In genomic region chr6:28351493-28351925, GRCh38 we compare ENCODE assay signal across 9 cellular contexts. TPM values are rescaled to one million over a fixed set of nuclear protein-coding genes. Genes with fewer than 3 reads are reported as not detected.
DNase-seq lines count a peak whose midpoint lies in the region; ATAC-seq and TF ChIP-seq lines count a peak whose summit lies in the region.
"Had no signal": no experiment of that assay in that cellular context is flagged by ENCODE, and none has a peak within 500 bp of the region (broad histone marks: within the 10 kb centered on the region; RNA-seq: fewer than 3 reads in every experiment).

No MANE protein-coding gene starts in this region.

- intact Hi-C loops in Calu3 (cut with micrococcal nuclease; ENCODE audit: unreplicated experiment): loop anchor here (5.0 to 10.0 kb wide), 2 partner anchors 69 to 517 kb away; partner anchors contain the start of gene PGBD1
- intact Hi-C loops in psoas muscle (cut with DNase I): loop anchor here in 1 of 2 donors (1.0 to 10.0 kb wide), 3 partner anchors 15 to 457 kb away; partner anchors contain the start of genes ZSCAN31 and ZSCAN9

- H3K27me3 ChIP-seq in endocrine pancreas (ENCODE audit: control insufficient read depth, insufficient read depth, low read length): no peaks in the 10 kb centered on the region
- H3K27me3 ChIP-seq in psoas muscle (ENCODE audit: insufficient read depth in 3 of 3, low read length in 2 of 3): no peaks in the 10 kb centered on the region
- H3K27me3 ChIP-seq: MG63 had no signal

- peak overlapping the region; percentile 100 for H3K4me3 Mint-ChIP-seq in Calu3 (ENCODE audit: low read depth, unreplicated experiment)

- H3K27me3 Mint-ChIP-seq in Calu3 (ENCODE audit: unreplicated experiment): peaks cover 14% of the 10 kb centered on the region

- no peak for ATAC-seq in psoas muscle
- ATAC-seq in HG02610 (IDR thresholded peaks at IDR 0.05; ENCODE audit: unreplicated experiment): no peak

- peak overlapping the region; percentile 92 for H3K27ac ChIP-seq in psoas muscle

- CTCF ChIA-PET in Calu3 (lab: Charles Lee): interaction anchor here (1.1 kb wide), 1 partner anchor 10 kb away, joined by 3 read pairs; no protein-coding TSS in a partner anchor

- no peaks in the 10 kb centered on the region for H3K9me3 ChIP-seq in endocrine pancreas (ENCODE audit: control insufficient read depth, low read length)
- H3K9me3 ChIP-seq in psoas muscle: no peaks in the 10 kb centered on the region
- H3K9me3 ChIP-seq: MG63 had no signal

- no peak overlapping the region for H3K9ac ChIP-seq in endocrine pancreas (ENCODE audit: control insufficient read depth, insufficient read depth, low read length)

- no TSS peak for BruUV-seq in Calu3 (replicated peaks; lab: Mats Ljungman, UMichigan)

- peaks cover 10% of the 10 kb centered on the region for H3K4me1 ChIP-seq in endocrine pancreas (ENCODE audit: control insufficient read depth, insufficient read depth, low read length)
- H3K4me1 ChIP-seq in psoas muscle: peaks cover 40% of the 10 kb centered on the region

- H3K4me1 Mint-ChIP-seq in Calu3 (ENCODE audit: low read depth, unreplicated experiment): peaks cover 25% of the 10 kb centered on the region

- H3K36me3 Mint-ChIP-seq in Calu3 (ENCODE audit: insufficient read depth, unreplicated experiment): peaks cover 22% of the 10 kb centered on the region

- peak overlapping the region; percentile 10 for H3K27ac Mint-ChIP-seq in Calu3 (ENCODE audit: unreplicated experiment)

- no peak for TF ChIP-seq POLR2A in NB4 (IDR thresholded peaks at IDR 0.05; ENCODE audit: extremely low read depth, insufficient read length)

- no peaks in the 10 kb centered on the region for H3K9me3 Mint-ChIP-seq in Calu3 (ENCODE audit: low read depth, unreplicated experiment)

- H3K36me3 ChIP-seq in endocrine pancreas (ENCODE audit: control insufficient read depth, insufficient read depth, low read length): no peaks in the 10 kb centered on the region
- no peaks in the 10 kb centered on the region for H3K36me3 ChIP-seq in psoas muscle (ENCODE audit: insufficient read depth in 1 of 2, low read depth in 1 of 2)
- H3K36me3 ChIP-seq: MG63 had no signal

- DNase-seq in Calu3 (no peak), NB4 (ENCODE audit: low read depth) (no peak), psoas muscle (no peak), amygdala (lab: John Stamatoyannopoulos, UW) (no peak), midbrain (lab: John Stamatoyannopoulos, UW) (no peak)
- DNase-seq: MG63, NCI-H524 treated with DMSO at 0.1 percent for 48 hours had no signal

- 68 to 70% (median 69%) methylated on average over 2 of the region's 2 CpGs for WGBS in psoas muscle, 3 donors

- H3K4me3 ChIP-seq in NB4 (ENCODE audit: low read depth, low read length) (peak overlapping the region; percentile 91), endocrine pancreas (ENCODE audit: control insufficient read depth, insufficient read depth, low read length) (peak overlapping the region; percentile 99), psoas muscle (peak overlapping the region; percentile 81)

- TF ChIP-seq CTCF in Calu3 (IDR thresholded peaks at IDR 0.05; ENCODE audit: unreplicated experiment): no peak
- TF ChIP-seq CTCF in NB4 (IDR thresholded peaks at IDR 0.05; ENCODE audit: low read depth, low read length): no peak
- TF ChIP-seq CTCF in psoas muscle (IDR thresholded peaks at IDR 0.05): no peak

RNA-seq across cellular contexts. Expression of gene ZKSCAN3, which starts 1.8 kb away (rescaled TPM):
- total RNA-seq in Calu3 (2022) (7.3 and 7.8 TPM in 2 replicates), psoas muscle (1 to 10 TPM; 1.5 to 4.6 (median 2.9) TPM)
- polyA plus RNA-seq in psoas muscle: 1 to 10 TPM; 1.3 to 2.9 (median 1.5) TPM

RNA-seq across cellular contexts. Expression of gene ZSCAN31, which starts 15.6 kb away (rescaled TPM):
- total RNA-seq in Calu3 (2022): 4.9 and 5.8 TPM in 2 replicates
- total RNA-seq in psoas muscle: 10 to 100 TPM in 1 of 4 donors, 1 to 10 TPM in 3; 4.8 to 10.8 (median 7.7) TPM
- 1 to 10 TPM; 1.8 to 3.7 (median 2.3) TPM for polyA plus RNA-seq in psoas muscle

RNA-seq across cellular contexts. Expression of gene ZSCAN12, which starts 48.0 kb away (rescaled TPM):
- total RNA-seq in Calu3 (2022) (4.7 and 5.2 TPM in 2 replicates), psoas muscle (1 to 10 TPM in 3 of 4 donors, under 1 TPM in 1; 0.98 to 2.2 (median 1.4) TPM)
- 1 to 10 TPM in 1 of 3 donors, under 1 TPM in 2; 0.48 to 1.2 (median 0.49) TPM for polyA plus RNA-seq in psoas muscle
